ENCODE assay signal across 8 cellular contexts in genomic region chr3:129893616-129894070, GRCh38. TPM values are rescaled to one million over a fixed set of nuclear protein-coding genes. Genes with fewer than 3 reads are reported as not detected.
DNase-seq lines count a peak whose midpoint lies in the region; ATAC-seq and TF ChIP-seq lines count a peak whose summit lies in the region.

TSS of gene TMCC1 (minus strand) at chr3:129893711.

- no peak for TF ChIP-seq POLR2A in gastroesophageal sphincter (IDR thresholded peaks at IDR 0.05)

- WGBS in gastroesophageal sphincter (ENCODE audit: low coverage in 1 of 2), 2 donors, result 0% methylated on average over 1 to 5 of the region's 58 CpGs

- ATAC-seq in gastroesophageal sphincter, result peak; percentile 96

- H3K4me1 ChIP-seq in gastroesophageal sphincter (peaks cover 0 to 54% (median 4%) of the 10 kb centered on the region in 3 donors), neutrophil (ENCODE audit: control insufficient read depth in 1 of 2, insufficient read depth in 1 of 2, low read depth in 1 of 2, low read length in 1 of 2) (peaks cover 41% of the 10 kb centered on the region in 2 experiments)

- H3K27ac ChIP-seq in gastroesophageal sphincter, result peak within 1 kb of the TSS; percentile 90 to 98 (median 94)
- peak within 1 kb of the TSS; percentile 98 for H3K27ac ChIP-seq in neutrophil

- no peak for TF ChIP-seq CTCF in gastroesophageal sphincter (IDR thresholded peaks at IDR 0.05)
- TF ChIP-seq CTCF in neutrophil (IDR thresholded peaks at IDR 0.05), result no peak
- no peak for TF ChIP-seq CTCF in subcutaneous adipose tissue (IDR thresholded peaks at IDR 0.05; ENCODE audit: low read depth)

- 0 out of 2 replicates have a peak, but pooled peaks cover 1% of the 10 kb centered on the region for H3K36me3 ChIP-seq in H7 (replicated peaks; ENCODE audit: control insufficient read depth, insufficient read depth, low read length)
- peaks cover 9% of the 10 kb centered on the region for H3K36me3 ChIP-seq in MG63
- H3K36me3 ChIP-seq in gastroesophageal sphincter, result no peaks in the 10 kb centered on the region
- H3K36me3 ChIP-seq in neutrophil, result peaks cover 5% of the 10 kb centered on the region

- no peaks in the 10 kb centered on the region for H3K27me3 ChIP-seq in H7 (ENCODE audit: control insufficient read depth, insufficient read depth, low read length)
- H3K27me3 ChIP-seq in MG63, result no peaks in the 10 kb centered on the region
- no peaks in the 10 kb centered on the region for H3K27me3 ChIP-seq in gastroesophageal sphincter
- no peaks in the 10 kb centered on the region for H3K27me3 ChIP-seq in neutrophil

- H3K4me3 ChIP-seq in H7 (ENCODE audit: insufficient read depth, low read depth, low read length) (peak within 1 kb of the TSS; percentile 79), MG63 (peak within 1 kb of the TSS; percentile 94), gastroesophageal sphincter (peak within 1 kb of the TSS; percentile 79 to 82), neutrophil (ENCODE audit: low read depth in 1 of 2, low read length in 1 of 2) (peak within 1 kb of the TSS; percentile 88 to 89)

- DNase-seq in ELR (ENCODE audit: low read depth) (peak; percentile 85), H7 (peak; percentile 98), MG63 (peak; percentile 90), SK-MEL-5 (ENCODE audit: low read depth, low spot score) (peak; percentile 84)
- peak; percentile 86 for DNase-seq in activated naive CD4-positive, alpha-beta T cell treated with Interleukin-2 at 50 U/mL for 16 hours

- no peak for TF ChIP-seq EP300 in gastroesophageal sphincter (IDR thresholded peaks at IDR 0.05)

- in situ Hi-C loops in SK-MEL-5 (cut with HindIII; ENCODE audit: low pct_unique_long_range_greater_than_20kb, low sequenced_read_pairs), result no loop called here

- peaks cover 2% of the 10 kb centered on the region; the same call in 1 of the 2 replicates for H3K9me3 ChIP-seq in MG63
- no peaks in the 10 kb centered on the region for H3K9me3 ChIP-seq in gastroesophageal sphincter
- H3K9me3 ChIP-seq in neutrophil, result no peaks in the 10 kb centered on the region

RNA-seq across cellular contexts. Expression of gene TMCC1, which starts in this region (rescaled TPM):
- 24.5 and 29.9 TPM in 2 replicates for total RNA-seq in H7 (2014; rRNA removed; shearing (Covaris generic))
- 20.8 and 30.2 TPM in 2 replicates for total RNA-seq in MG63 (2014; rRNA removed; shearing (Covaris generic); ENCODE audit: low replicate concordance)
- total RNA-seq in SK-MEL-5 (2014; rRNA removed; shearing (Covaris generic)), result 9.2 and 10.6 TPM in 2 replicates
- polyA plus RNA-seq in SK-MEL-5 (2015; cell fraction: cytosol; rRNA removed), result 11.7 and 16.5 TPM in 2 replicates
- polyA plus RNA-seq in SK-MEL-5 (2015; cell fraction: nucleus; rRNA removed), result 3.8 and 4.1 TPM in 2 replicates
- total RNA-seq in gastroesophageal sphincter (10 to 100 TPM; 20.3 to 32.7 (median 28.1) TPM), subcutaneous adipose tissue (10 to 100 TPM; 24.0 to 31.5 (median 28.4) TPM)

Comparison
In these comparisons a context has a peak if more than half of its experiments do, and no peak if none do; other contexts are left out.
1. Peak in every context shown above with its lines: DNase-seq, ATAC-seq, H3K4me3 ChIP-seq and H3K27ac ChIP-seq.